In the genomic region with DNA sequence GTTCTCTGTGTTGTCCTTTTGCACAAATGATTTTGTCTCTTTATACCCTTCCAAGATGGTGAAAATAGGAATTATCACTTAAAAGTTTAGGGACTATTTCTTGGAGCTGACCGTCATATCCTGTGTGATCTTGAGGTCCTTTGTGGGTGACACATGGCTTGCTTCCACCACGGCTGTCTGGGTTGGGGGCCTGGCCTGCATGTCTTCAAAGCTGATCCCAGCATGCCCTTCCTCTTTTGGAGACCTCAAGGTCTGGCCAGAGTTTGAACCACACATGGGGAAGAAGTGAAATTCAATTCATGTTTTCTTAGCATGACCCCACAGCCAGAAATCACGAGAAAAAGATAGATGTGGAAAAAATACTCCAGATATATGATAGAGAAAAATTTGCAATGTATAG, we compare ENCODE assay signal across 1 cellular context.
TF ChIP-seq lines count a peak whose summit lies in the region.

No MANE protein-coding gene starts in this region.

TF ChIP-seq in K562, 482 proteins besides CTCF, POLR2A, EP300 and RAD21:
- TF ChIP-seq YY1 (IDR thresholded peaks at IDR 0.05; ENCODE audit: borderline replicate concordance in 1 of 3, control insufficient read depth in 1 of 3, extremely low read depth in 1 of 3, insufficient read depth in 3 of 3, insufficient read length in 1 of 3, insufficient replicate concordance in 2 of 3, low read depth in 1 of 3, low read length in 2 of 3) (no peak), RBBP5 (IDR thresholded peaks at IDR 0.05; ENCODE audit: borderline replicate concordance, insufficient read depth, low read length, poor library complexity, severe bottlenecking) (no peak), CBFA2T2 (conservative IDR thresholded peaks at IDR 0.05) (no peak), ZSCAN32 (CRISPR knock-in tag; IDR thresholded peaks at IDR 0.05) (no peak), ASH1L (IDR thresholded peaks at IDR 0.05; ENCODE audit: borderline replicate concordance, low read depth, partially characterized antibody) (no peak), ZNF695 (CRISPR knock-in tag; IDR thresholded peaks at IDR 0.05) (no peak), HMG20B (CRISPR knock-in tag; IDR thresholded peaks at IDR 0.05) (no peak), HEY1 (CRISPR knock-in tag; IDR thresholded peaks at IDR 0.05; ENCODE audit: borderline replicate concordance) (no peak), ZNF830 (CRISPR knock-in tag; IDR thresholded peaks at IDR 0.05) (no peak)
- TF ChIP-seq, protein P1, sequence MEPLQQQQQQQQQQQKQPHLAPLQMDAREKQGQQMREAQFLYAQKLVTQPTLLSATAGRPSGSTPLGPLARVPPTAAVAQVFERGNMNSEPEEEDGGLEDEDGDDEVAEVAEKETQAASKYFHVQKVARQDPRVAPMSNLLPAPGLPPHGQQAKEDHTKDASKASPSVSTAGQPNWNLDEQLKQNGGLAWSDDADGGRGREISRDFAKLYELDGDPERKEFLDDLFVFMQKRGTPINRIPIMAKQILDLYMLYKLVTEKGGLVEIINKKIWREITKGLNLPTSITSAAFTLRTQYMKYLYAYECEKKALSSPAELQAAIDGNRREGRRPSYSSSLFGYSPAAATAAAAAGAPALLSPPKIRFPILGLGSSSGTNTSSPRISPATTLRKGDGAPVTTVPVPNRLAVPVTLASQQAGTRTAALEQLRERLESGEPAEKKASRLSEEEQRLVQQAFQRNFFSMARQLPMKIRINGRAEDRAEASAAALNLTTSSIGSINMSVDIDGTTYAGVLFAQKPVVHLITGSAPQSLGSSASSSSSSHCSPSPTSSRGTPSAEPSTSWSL (CRISPR knock-in tag; IDR thresholded peaks at IDR 0.05; ENCODE audit: borderline replicate concordance): no peak
- TF ChIP-seq, protein P2, sequence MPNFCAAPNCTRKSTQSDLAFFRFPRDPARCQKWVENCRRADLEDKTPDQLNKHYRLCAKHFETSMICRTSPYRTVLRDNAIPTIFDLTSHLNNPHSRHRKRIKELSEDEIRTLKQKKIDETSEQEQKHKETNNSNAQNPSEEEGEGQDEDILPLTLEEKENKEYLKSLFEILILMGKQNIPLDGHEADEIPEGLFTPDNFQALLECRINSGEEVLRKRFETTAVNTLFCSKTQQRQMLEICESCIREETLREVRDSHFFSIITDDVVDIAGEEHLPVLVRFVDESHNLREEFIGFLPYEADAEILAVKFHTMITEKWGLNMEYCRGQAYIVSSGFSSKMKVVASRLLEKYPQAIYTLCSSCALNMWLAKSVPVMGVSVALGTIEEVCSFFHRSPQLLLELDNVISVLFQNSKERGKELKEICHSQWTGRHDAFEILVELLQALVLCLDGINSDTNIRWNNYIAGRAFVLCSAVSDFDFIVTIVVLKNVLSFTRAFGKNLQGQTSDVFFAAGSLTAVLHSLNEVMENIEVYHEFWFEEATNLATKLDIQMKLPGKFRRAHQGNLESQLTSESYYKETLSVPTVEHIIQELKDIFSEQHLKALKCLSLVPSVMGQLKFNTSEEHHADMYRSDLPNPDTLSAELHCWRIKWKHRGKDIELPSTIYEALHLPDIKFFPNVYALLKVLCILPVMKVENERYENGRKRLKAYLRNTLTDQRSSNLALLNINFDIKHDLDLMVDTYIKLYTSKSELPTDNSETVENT (CRISPR knock-in tag; IDR thresholded peaks at IDR 0.05): no peak
- TF ChIP-seq, protein P3, sequence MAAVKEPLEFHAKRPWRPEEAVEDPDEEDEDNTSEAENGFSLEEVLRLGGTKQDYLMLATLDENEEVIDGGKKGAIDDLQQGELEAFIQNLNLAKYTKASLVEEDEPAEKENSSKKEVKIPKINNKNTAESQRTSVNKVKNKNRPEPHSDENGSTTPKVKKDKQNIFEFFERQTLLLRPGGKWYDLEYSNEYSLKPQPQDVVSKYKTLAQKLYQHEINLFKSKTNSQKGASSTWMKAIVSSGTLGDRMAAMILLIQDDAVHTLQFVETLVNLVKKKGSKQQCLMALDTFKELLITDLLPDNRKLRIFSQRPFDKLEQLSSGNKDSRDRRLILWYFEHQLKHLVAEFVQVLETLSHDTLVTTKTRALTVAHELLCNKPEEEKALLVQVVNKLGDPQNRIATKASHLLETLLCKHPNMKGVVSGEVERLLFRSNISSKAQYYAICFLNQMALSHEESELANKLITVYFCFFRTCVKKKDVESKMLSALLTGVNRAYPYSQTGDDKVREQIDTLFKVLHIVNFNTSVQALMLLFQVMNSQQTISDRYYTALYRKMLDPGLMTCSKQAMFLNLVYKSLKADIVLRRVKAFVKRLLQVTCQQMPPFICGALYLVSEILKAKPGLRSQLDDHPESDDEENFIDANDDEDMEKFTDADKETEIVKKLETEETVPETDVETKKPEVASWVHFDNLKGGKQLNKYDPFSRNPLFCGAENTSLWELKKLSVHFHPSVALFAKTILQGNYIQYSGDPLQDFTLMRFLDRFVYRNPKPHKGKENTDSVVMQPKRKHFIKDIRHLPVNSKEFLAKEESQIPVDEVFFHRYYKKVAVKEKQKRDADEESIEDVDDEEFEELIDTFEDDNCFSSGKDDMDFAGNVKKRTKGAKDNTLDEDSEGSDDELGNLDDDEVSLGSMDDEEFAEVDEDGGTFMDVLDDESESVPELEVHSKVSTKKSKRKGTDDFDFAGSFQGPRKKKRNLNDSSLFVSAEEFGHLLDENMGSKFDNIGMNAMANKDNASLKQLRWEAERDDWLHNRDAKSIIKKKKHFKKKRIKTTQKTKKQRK (IDR thresholded peaks at IDR 0.05; ENCODE audit: borderline replicate concordance, low read depth, low read length): no peak
TF ChIP-seq in K562: peak in this region for 0.
